In the genomic region with DNA sequence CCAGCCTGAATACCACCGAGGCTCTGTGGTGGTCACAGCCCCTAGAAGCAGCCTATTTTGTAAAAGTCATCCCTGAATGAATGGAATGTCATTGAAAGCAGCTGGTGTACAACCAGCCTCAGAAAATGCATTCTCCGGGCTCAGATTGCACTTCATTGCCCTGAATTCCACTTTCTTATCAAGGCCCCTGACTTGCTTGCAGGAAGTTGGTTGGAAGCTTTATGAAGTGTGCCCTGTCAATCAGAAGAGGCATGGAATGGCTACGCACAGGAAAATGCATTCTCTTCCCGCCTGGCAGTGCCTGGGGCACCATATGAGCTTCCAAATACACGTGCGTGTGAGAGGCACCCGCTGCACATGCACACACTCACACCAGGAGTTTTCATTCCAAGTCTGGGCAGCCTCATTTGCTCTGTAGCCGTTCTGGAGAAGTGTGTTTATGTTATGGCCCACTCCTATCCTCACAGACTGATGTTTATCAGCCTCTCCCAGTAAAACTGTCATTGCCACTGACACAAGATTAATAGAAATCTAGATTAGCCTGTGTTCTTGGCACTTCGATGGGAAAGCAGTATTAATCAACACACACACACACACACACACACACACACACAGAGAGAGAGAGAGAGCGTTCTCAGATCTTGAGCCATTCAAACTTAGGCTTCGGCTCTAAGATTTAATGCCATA, we compare ENCODE assay signal across 11 cellular contexts.
A peak's percentile ranks its signal among the peaks of the same experiment; 100 is the strongest.
DNase-seq lines count a peak whose midpoint lies in the region; ATAC-seq and TF ChIP-seq lines count a peak whose summit lies in the region.
"Had no signal": no experiment of that assay in that cellular context is flagged by ENCODE, and none has a peak within 500 bp of the region (broad histone marks: within the 10 kb centered on the region; RNA-seq: fewer than 3 reads in every experiment).

No MANE protein-coding gene starts in this region.

- peaks cover 66% of the 10 kb centered on the region for H3K36me3 Mint-ChIP-seq in nephron progenitor cell (ENCODE audit: low read depth)

- no peaks in the 10 kb centered on the region for H3K9me3 Mint-ChIP-seq in nephron progenitor cell

- H3K27me3 Mint-ChIP-seq in nephron progenitor cell (ENCODE audit: low read depth, poor library complexity): peaks cover 4% of the 10 kb centered on the region

- ATAC-seq in GM21381 (IDR thresholded peaks at IDR 0.05; ENCODE audit: unreplicated experiment): no peak

- H3K4me3 ChIP-seq in SK-N-MC: peak overlapping the region; percentile 30
- no peak overlapping the region for H3K4me3 ChIP-seq in fibroblast of villous mesenchyme (ENCODE audit: low read depth, low read length)

- in situ Hi-C loops in KBM-7 (cut with MboI; ENCODE audit: low pct_unique_long_range_greater_than_20kb, low sequenced_read_pairs): no loop called here

- peak overlapping the region; percentile 35; the same call in 1 of the 2 replicates for H3K27ac ChIP-seq in SK-N-MC
- H3K27ac ChIP-seq: KMS-11 had no signal

- H3K4me1 Mint-ChIP-seq in nephron progenitor cell: peaks cover 36% of the 10 kb centered on the region

- H3K4me3 Mint-ChIP-seq in nephron progenitor cell: no peak overlapping the region

- H3K27ac Mint-ChIP-seq in nephron progenitor cell: peak overlapping the region; percentile 79

- H3K9ac ChIP-seq in SK-N-MC (ENCODE audit: insufficient read length): no peak overlapping the region
- H3K9ac ChIP-seq: KMS-11 had no signal

- no peaks in the 10 kb centered on the region for H3K36me3 ChIP-seq in SK-N-MC (ENCODE audit: insufficient read depth, low read length)

- H3K9me3 ChIP-seq in SK-N-MC (ENCODE audit: low read depth, low read length): no peaks in the 10 kb centered on the region

- DNase-seq in AG08396 (ENCODE audit: low spot score) (peak; percentile 32), SK-N-MC (ENCODE audit: low read depth, low spot score) (peak; percentile 6), fibroblast of villous mesenchyme (ENCODE audit: low read depth) (peak; percentile 97), nephron progenitor cell (peak; percentile 15), KBM-7 (no peak), T-helper 9 cell (no peak)
- no peak for DNase-seq in central memory CD4-positive, alpha-beta T cell
- DNase-seq: activated CD4-positive, alpha-beta T cell treated with anti-CD3 and anti-CD28 coated beads for 48 hours; effector CD8-positive, alpha-beta T cell had no signal

- TF ChIP-seq CTCF in fibroblast of villous mesenchyme (IDR thresholded peaks at IDR 0.05; ENCODE audit: insufficient read depth, low read depth, low read length): no peak
- TF ChIP-seq CTCF in nephron progenitor cell (IDR thresholded peaks at IDR 0.05): no peak

Comparison
In these comparisons a context has a peak if more than half of its experiments do, and no peak if none do; other contexts are left out.
1. DNase-seq: peak in AG08396 (single experiment), SK-N-MC (single experiment), fibroblast of villous mesenchyme (single experiment) and nephron progenitor cell (single experiment); none in KBM-7 (single experiment), T-helper 9 cell (single experiment) and central memory CD4-positive, alpha-beta T cell (single experiment).